Comparison of ENCODE assay signal across 17 cellular contexts in genomic region chr13:101691326-101691725, GRCh38.
DNase-seq lines count a peak whose midpoint lies in the region; ATAC-seq and TF ChIP-seq lines count a peak whose summit lies in the region.
"Had no signal": no experiment of that assay in that cellular context is flagged by ENCODE, and none has a peak within 500 bp of the region (broad histone marks: within the 10 kb centered on the region; RNA-seq: fewer than 3 reads in every experiment).

No MANE protein-coding gene starts in this region.

- H3K27ac Mint-ChIP-seq in activated T-helper 2 cell treated with anti-CD3 and anti-CD28 coated beads, Interferon-gamma antibody, Interleukin-2, Interleukin-4, amounts not matched to agents 10 μg/mL and 5 μg/mL and 100 μg/mL, durations not matched to agents 14 hours and 24 hours and 36 hours, result no peak overlapping the region
- H3K27ac Mint-ChIP-seq: T-helper 1 cell treated with Interleukin-12 subunit alpha and Interleukin-12 subunit beta and Interleukin-4 antibody, amounts not matched to agents 30 μg/mL and 1 μg/mL, for 36 hours had no signal

- no peaks in the 10 kb centered on the region for H3K36me3 Mint-ChIP-seq in activated T-helper 2 cell treated with anti-CD3 and anti-CD28 coated beads, Interferon-gamma antibody, Interleukin-2, Interleukin-4, amounts not matched to agents 10 μg/mL and 5 μg/mL and 100 μg/mL, durations not matched to agents 14 hours and 24 hours and 36 hours (ENCODE audit: low read depth)

- H3K4me3 ChIP-seq in epithelial cell of esophagus (ENCODE audit: low read length), result no peak overlapping the region
- H3K4me3 ChIP-seq: Peyer's patch had no signal

- no peaks in the 10 kb centered on the region for H3K27me3 Mint-ChIP-seq in activated T-helper 2 cell treated with anti-CD3 and anti-CD28 coated beads, Interferon-gamma antibody, Interleukin-2, Interleukin-4, amounts not matched to agents 10 μg/mL and 5 μg/mL and 100 μg/mL, durations not matched to agents 14 hours and 24 hours and 36 hours (ENCODE audit: low read depth)

- ATAC-seq in HG02938 (IDR thresholded peaks at IDR 0.05; ENCODE audit: unreplicated experiment), result no peak

- H3K4me3 Mint-ChIP-seq in activated T-helper 2 cell treated with anti-CD3 and anti-CD28 coated beads, Interferon-gamma antibody, Interleukin-2, Interleukin-4, amounts not matched to agents 10 μg/mL and 5 μg/mL and 100 μg/mL, durations not matched to agents 14 hours and 24 hours and 36 hours (ENCODE audit: low read depth), result no peak overlapping the region
- H3K4me3 Mint-ChIP-seq: T-helper 1 cell treated with Interleukin-12 subunit alpha and Interleukin-12 subunit beta and Interleukin-4 antibody, amounts not matched to agents 30 μg/mL and 1 μg/mL, for 36 hours had no signal

- no peaks in the 10 kb centered on the region for H3K4me1 Mint-ChIP-seq in activated T-helper 2 cell treated with anti-CD3 and anti-CD28 coated beads, Interferon-gamma antibody, Interleukin-2, Interleukin-4, amounts not matched to agents 10 μg/mL and 5 μg/mL and 100 μg/mL, durations not matched to agents 14 hours and 24 hours and 36 hours (ENCODE audit: low read depth)

- peak; percentile 8 for DNase-seq in NCI-H2171 treated with DMSO at 0.1 percent for 48 hours (lab: John Stamatoyannopoulos, UW)
- no peak for DNase-seq in NCI-H2171 (lab: John Stamatoyannopoulos, UW)
- peak; percentile 21 for DNase-seq in NCI-H146 (lab: John Stamatoyannopoulos, UW)
- peak; percentile 30 for DNase-seq in epithelial cell of esophagus (ENCODE audit: low read depth)
- DNase-seq in NCI-H2029 treated with DMSO at 0.1 percent for 48 hours (lab: John Stamatoyannopoulos, UW), result no peak
- DNase-seq in RPMI8226, result no peak
- no peak for DNase-seq in activated T-helper 2 cell treated with anti-CD3 and anti-CD28 coated beads, Interferon-gamma antibody, Interleukin-2, Interleukin-4, amounts not matched to agents 10 μg/mL and 5 μg/mL and 100 μg/mL, durations not matched to agents 14 hours and 24 hours and 36 hours (ENCODE audit: low spot score)
- DNase-seq: DMS53, GF-D8, GOT3, KBM-7, NCI-H1105, NCI-H510A, Peyer's patch, SHP77 treated with DMSO at 0.1 percent for 48 hours had no signal

- no peak for TF ChIP-seq CTCF in epithelial cell of esophagus (IDR thresholded peaks at IDR 0.05; ENCODE audit: insufficient read depth, low read depth, low read length, missing control alignments)

- intact Hi-C loops in activated T-helper 2 cell treated with anti-CD3 and anti-CD28 coated beads, Interferon-gamma antibody, Interleukin-2, Interleukin-4, amounts not matched to agents 10 μg/mL and 5 μg/mL and 100 μg/mL, durations not matched to agents 14 hours and 24 hours and 36 hours (cut with micrococcal nuclease), result no loop called here

- no peaks in the 10 kb centered on the region for H3K9me3 Mint-ChIP-seq in activated T-helper 2 cell treated with anti-CD3 and anti-CD28 coated beads, Interferon-gamma antibody, Interleukin-2, Interleukin-4, amounts not matched to agents 10 μg/mL and 5 μg/mL and 100 μg/mL, durations not matched to agents 14 hours and 24 hours and 36 hours
- H3K9me3 Mint-ChIP-seq: T-helper 1 cell treated with Interleukin-12 subunit alpha and Interleukin-12 subunit beta and Interleukin-4 antibody, amounts not matched to agents 30 μg/mL and 1 μg/mL, for 36 hours had no signal

Comparison
In these comparisons a context has a peak if more than half of its experiments do, and no peak if none do; other contexts are left out.
1. DNase-seq: peak in NCI-H2171 treated with DMSO at 0.1 percent for 48 hours (single experiment), NCI-H146 (single experiment) and epithelial cell of esophagus (single experiment); none in NCI-H2171 (single experiment), NCI-H2029 treated with DMSO at 0.1 percent for 48 hours (single experiment), RPMI8226 (single experiment) and activated T-helper 2 cell treated with anti-CD3 and anti-CD28 coated beads, Interferon-gamma antibody, Interleukin-2, Interleukin-4, amounts not matched to agents 10 μg/mL and 5 μg/mL and 100 μg/mL, durations not matched to agents 14 hours and 24 hours and 36 hours (single experiment).